ENCODE assay signal across 15 cellular contexts in the genomic region with DNA sequence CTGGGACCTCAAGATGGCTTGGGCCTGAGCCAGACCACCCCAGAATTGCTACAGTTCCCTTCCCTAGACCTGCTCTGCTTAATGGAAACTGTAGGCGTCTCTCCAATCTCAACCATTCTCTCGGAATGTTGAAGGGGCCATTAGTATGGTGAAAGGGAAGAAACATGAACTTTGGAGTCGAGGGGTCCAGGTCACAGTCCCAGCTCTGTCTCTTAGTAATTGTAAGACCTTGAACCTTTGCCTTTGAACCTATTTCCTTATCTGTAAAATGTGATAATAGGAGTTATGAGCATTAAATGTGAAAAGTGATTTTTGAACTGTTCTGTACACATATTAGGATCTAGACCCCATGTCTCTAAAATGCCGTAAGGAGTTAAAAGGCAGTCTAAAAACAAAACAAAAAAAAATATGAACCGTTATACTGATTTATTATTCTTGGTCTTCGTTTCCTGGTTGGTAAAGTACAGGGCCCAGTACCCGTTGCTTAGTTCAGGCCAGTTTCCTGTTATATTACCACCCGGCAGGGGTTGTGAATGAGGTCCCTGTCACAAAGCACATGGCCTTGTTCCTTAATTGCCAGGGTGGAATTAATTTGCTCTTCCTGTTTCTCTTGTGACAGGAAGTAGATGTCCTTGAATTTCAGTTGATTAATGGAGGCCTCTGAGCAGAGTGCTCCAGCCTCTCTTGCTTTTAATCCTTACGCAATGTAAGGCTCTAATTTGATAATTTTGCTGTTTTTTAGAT. TPM values are rescaled to one million over a fixed set of nuclear protein-coding genes. Genes with fewer than 3 reads are reported as not detected.
DNase-seq lines count a peak whose midpoint lies in the region; ATAC-seq and TF ChIP-seq lines count a peak whose summit lies in the region.
"Had no signal": no experiment of that assay in that cellular context is flagged by ENCODE, and none has a peak within 500 bp of the region (broad histone marks: within the 10 kb centered on the region; RNA-seq: fewer than 3 reads in every experiment).

No MANE protein-coding gene starts in this region.

- peaks cover 5 to 50% (median 27%) of the 10 kb centered on the region in 6 donors for H3K4me1 ChIP-seq in spleen

- peaks cover 13 to 35% (median 21%) of the 10 kb centered on the region in 3 donors for H3K36me3 Mint-ChIP-seq in immature natural killer cell
- H3K36me3 Mint-ChIP-seq in progenitor cell of endocrine pancreas (ENCODE audit: insufficient read depth), result peaks cover 7% of the 10 kb centered on the region
- peaks cover 41% of the 10 kb centered on the region for H3K36me3 Mint-ChIP-seq in activated T-cell treated with anti-CD3 and anti-CD28 coated beads, Interleukin-2, amount 50 U/mL, for 4 hours (ENCODE audit: insufficient read depth)

- peak overlapping the region in 7 of 8 donors; percentile 67 to 83 (median 79) for H3K27ac ChIP-seq in spleen

- no peak for TF ChIP-seq CTCF in spleen (IDR thresholded peaks at IDR 0.05 in 8 of 11, conservative IDR thresholded peaks at IDR 0.05 in 3 of 11)
- no peak for TF ChIP-seq CTCF in progenitor cell of endocrine pancreas (IDR thresholded peaks at IDR 0.05; ENCODE audit: unreplicated experiment)

- H3K27me3 Mint-ChIP-seq in immature natural killer cell (ENCODE audit: low read depth in 3 of 3), result peaks cover 0 to 2% (median 0%) of the 10 kb centered on the region in 3 donors
- H3K27me3 Mint-ChIP-seq in progenitor cell of endocrine pancreas, result no peaks in the 10 kb centered on the region
- H3K27me3 Mint-ChIP-seq in activated T-cell treated with anti-CD3 and anti-CD28 coated beads, Interleukin-2, amount 50 U/mL, for 4 hours (ENCODE audit: low read depth), result no peaks in the 10 kb centered on the region

- no peaks in the 10 kb centered on the region for H3K9me3 ChIP-seq in spleen

- H3K4me3 Mint-ChIP-seq in immature natural killer cell, result no peak overlapping the region
- H3K4me3 Mint-ChIP-seq in progenitor cell of endocrine pancreas (ENCODE audit: low read depth), result no peak overlapping the region
- H3K4me3 Mint-ChIP-seq in activated T-cell treated with anti-CD3 and anti-CD28 coated beads, Interleukin-2, amount 50 U/mL, for 4 hours, result no peak overlapping the region
- H3K4me3 Mint-ChIP-seq: endodermal cell had no signal

- intact Hi-C loops in spleen (cut with DNase I; ENCODE audit: low total_unique reads), result no loop called here

- H3K36me3 ChIP-seq in spleen, result peaks cover 0 to 49% (median 14%) of the 10 kb centered on the region in 6 donors

- H3K27ac Mint-ChIP-seq in immature natural killer cell (peak overlapping the region in 5 of 6 donors; percentile 3 to 53 (median 31)), progenitor cell of endocrine pancreas (no peak overlapping the region)

- DNase-seq in NCI-H146 (lab: John Stamatoyannopoulos, UW) (peak; percentile 19), NCI-H146 treated with DMSO at 0.1 percent for 48 hours (lab: John Stamatoyannopoulos, UW; ENCODE audit: unreplicated experiment) (no peak), SKM-1 (lab: John Stamatoyannopoulos, UW; ENCODE audit: unreplicated experiment) (peak; percentile 75), immature natural killer cell (peak in 1 of 3 donors; percentile 3), spleen (no peak), progenitor cell of endocrine pancreas (ENCODE audit: low spot score, unreplicated experiment) (no peak)
- no peak for DNase-seq in activated T-cell treated with anti-CD3 and anti-CD28 coated beads, Interleukin-2, amount 50 U/mL, for 4 hours
- no peak for DNase-seq in activated CD4-positive, alpha-beta T cell treated with anti-CD3 and anti-CD28 coated beads, Interleukin-2, amount 50 U/mL, for 1 hour
- DNase-seq: 8988T, amygdala, endodermal cell had no signal

- peak overlapping the region in 3 of 8 donors; percentile 6 to 22 (median 11) for H3K4me3 ChIP-seq in spleen

- H3K4me1 Mint-ChIP-seq in immature natural killer cell (peaks cover 16 to 21% of the 10 kb centered on the region in 2 donors), progenitor cell of endocrine pancreas (ENCODE audit: low read depth) (peaks cover 13% of the 10 kb centered on the region)
- no peaks in the 10 kb centered on the region for H3K4me1 Mint-ChIP-seq in activated T-cell treated with anti-CD3 and anti-CD28 coated beads, Interleukin-2, amount 50 U/mL, for 4 hours (ENCODE audit: low read depth)

- H3K27me3 ChIP-seq in spleen (replicated peaks in 1 of 7), result no peaks in the 10 kb centered on the region

- no peaks in the 10 kb centered on the region for H3K9me3 Mint-ChIP-seq in immature natural killer cell
- H3K9me3 Mint-ChIP-seq in progenitor cell of endocrine pancreas (ENCODE audit: low read depth), result no peaks in the 10 kb centered on the region
- no peaks in the 10 kb centered on the region for H3K9me3 Mint-ChIP-seq in activated T-cell treated with anti-CD3 and anti-CD28 coated beads, Interleukin-2, amount 50 U/mL, for 4 hours
- H3K9me3 Mint-ChIP-seq: endodermal cell had no signal

- no peak for ATAC-seq in activated T-cell treated with anti-CD3 and anti-CD28 coated beads, Interleukin-2, amount 50 U/mL, for 4 hours
- ATAC-seq: HCT116 had no signal

- WGBS in spleen, 5 donors, result 24 to 38% (median 32%) methylated on average over 9 of the region's 9 CpGs

- no peak for TF ChIP-seq POLR2A in spleen (IDR thresholded peaks at IDR 0.05)

RNA-seq across cellular contexts. Expression of a gene that starts 42.3 kb away (rescaled TPM):
- polyA plus RNA-seq in immature natural killer cell (1 to 10 TPM; 3.3 to 6.3 (median 3.9) TPM), spleen (1 to 10 TPM; 1.9 to 2.7 (median 2.7) TPM)
- total RNA-seq in spleen (10 to 100 TPM in 2 of 7 donors, 1 to 10 TPM in 5; 4.9 to 12.7 (median 6.8) TPM), progenitor cell of endocrine pancreas (6.5 and 6.7 TPM in 2 replicates)
- 1 to 10 TPM; 4.6 to 6.8 (median 5.4) TPM for total RNA-seq in activated T-cell treated with anti-CD3 and anti-CD28 coated beads, Interleukin-2, amount 50 U/mL, for 4 hours

RNA-seq across cellular contexts. Expression of a gene that starts 42.7 kb away (rescaled TPM):
- 100 to 1,000 TPM; 633 to 969 (median 938) TPM for polyA plus RNA-seq in immature natural killer cell
- total RNA-seq in spleen, result 100 to 1,000 TPM; 215 to 295 (median 231) TPM
- polyA plus RNA-seq in spleen, result 100 to 1,000 TPM in 2 of 3 donors, 10 to 100 TPM in 1; 73.1 to 119 (median 111) TPM
- total RNA-seq in progenitor cell of endocrine pancreas, result 196 and 205 TPM in 2 replicates
- total RNA-seq in activated T-cell treated with anti-CD3 and anti-CD28 coated beads, Interleukin-2, amount 50 U/mL, for 4 hours, result 100 to 1,000 TPM in 1 of 3 donors, 10 to 100 TPM in 2; 86.8 to 102 (median 89.9) TPM

RNA-seq across cellular contexts. Expression of a gene that starts 57.1 kb away (rescaled TPM):
- polyA plus RNA-seq in immature natural killer cell, result not detected
- 1 to 10 TPM in 2 of 7 donors, under 1 TPM in 5; 0.23 to 1.6 (median 0.85) TPM for total RNA-seq in spleen
- not detected for polyA plus RNA-seq in spleen
- total RNA-seq in progenitor cell of endocrine pancreas, result not detected in 2 replicates
- total RNA-seq in activated T-cell treated with anti-CD3 and anti-CD28 coated beads, Interleukin-2, amount 50 U/mL, for 4 hours, result not detected
- total RNA-seq: endodermal cell; NCI-H460; T-helper 2 cell treated with Interferon-gamma antibody and Interleukin-4, amounts not matched to agents 100 ng/mL and 5 ng/mL, for 36 hours had no signal
- polyA plus RNA-seq: neural cell had no signal

Comparison
In these comparisons a context has a peak if more than half of its experiments do, and no peak if none do; other contexts are left out.
1. DNase-seq: peak in NCI-H146 (single experiment) and SKM-1 (single experiment); none in NCI-H146 treated with DMSO at 0.1 percent for 48 hours (single experiment), spleen (single experiment), progenitor cell of endocrine pancreas (single experiment), activated T-cell treated with anti-CD3 and anti-CD28 coated beads, Interleukin-2, amount 50 U/mL, for 4 hours (single experiment) and activated CD4-positive, alpha-beta T cell treated with anti-CD3 and anti-CD28 coated beads, Interleukin-2, amount 50 U/mL, for 1 hour (single experiment).